10 cellular contexts compared by ENCODE assay signal in genomic region chr4:98462487-98462886, GRCh38.
"Had no signal": no experiment of that assay in that cellular context is flagged by ENCODE, and none has a peak within 500 bp of the region (broad histone marks: within the 10 kb centered on the region; RNA-seq: fewer than 3 reads in every experiment).

No MANE protein-coding gene starts in this region.

- DNase-seq: GOT3, H9, HCEC 1CT, HFFc6, IMR-90, Karpas-422, KBM-7 had no signal

- H3K4me2 ChIP-seq: KMS-11 had no signal

- H3K9ac ChIP-seq: KMS-11 had no signal

- FAIRE-seq: H54 had no signal

- H3K27ac ChIP-seq: HL-60, KMS-11 had no signal
